In the genomic region with DNA sequence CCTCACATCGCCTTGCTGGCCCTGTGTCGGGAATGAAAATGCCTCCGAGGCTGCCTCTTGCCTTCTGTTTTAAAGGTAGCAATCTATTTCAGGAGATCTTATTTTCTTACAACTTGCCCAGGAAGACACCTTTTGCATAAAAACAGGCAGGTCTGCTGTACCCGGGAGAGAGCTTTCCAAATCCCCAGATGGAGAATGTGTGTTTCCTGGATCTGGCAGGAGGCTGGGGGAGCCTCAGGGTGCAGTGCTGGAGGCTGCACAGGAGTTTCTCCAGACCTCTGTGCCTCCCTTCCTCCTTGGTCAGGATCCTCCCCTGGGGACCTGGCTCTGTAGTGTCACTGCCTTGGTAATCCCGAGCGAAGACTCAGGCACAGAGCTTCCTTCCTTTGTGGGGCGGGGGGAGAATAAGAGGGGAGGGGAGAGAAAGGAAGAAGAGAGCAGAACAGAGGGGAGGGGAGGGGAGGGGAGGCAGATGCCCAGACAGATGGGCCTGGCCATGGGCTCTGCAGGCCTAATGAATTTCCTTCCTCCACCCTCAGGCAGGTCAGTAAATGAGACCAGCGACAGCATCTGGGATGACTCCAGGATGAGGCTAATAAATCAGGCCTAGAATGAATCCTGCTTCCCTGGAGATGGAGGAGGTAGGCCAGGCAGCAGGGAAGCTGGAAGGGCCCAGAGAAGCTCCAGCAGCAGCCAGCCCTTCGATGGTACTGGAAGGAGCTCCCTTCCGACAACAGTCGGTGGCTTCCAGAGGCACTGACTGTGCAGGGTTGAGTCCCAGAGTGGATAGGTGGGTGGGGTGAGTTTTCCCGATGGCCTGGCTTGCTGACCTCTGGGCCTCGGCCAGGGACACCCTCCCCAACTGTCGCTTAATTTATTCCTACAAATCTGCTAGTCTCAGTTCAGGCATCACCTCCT, we compare ENCODE assay signal across 19 cellular contexts.
DNase-seq lines count a peak whose midpoint lies in the region; ATAC-seq and TF ChIP-seq lines count a peak whose summit lies in the region.
"Had no signal": no experiment of that assay in that cellular context is flagged by ENCODE, and none has a peak within 500 bp of the region (broad histone marks: within the 10 kb centered on the region; RNA-seq: fewer than 3 reads in every experiment).

No MANE protein-coding gene starts in this region.

- ATAC-seq in stimulated activated naive CD8-positive, alpha-beta T cell treated with anti-CD3 and anti-CD28 coated beads, Interleukin-15, amount 100 ng/mL, for 72 hours, result no peak
- ATAC-seq: activated CD8-positive, alpha-beta T cell treated with anti-CD3 and anti-CD28 coated beads for 36 hours; left colon had no signal

- H3K4me2 ChIP-seq in neural progenitor cell, result peak overlapping the region; percentile 31
- H3K4me2 ChIP-seq: KMS-11 had no signal

- no peaks in the 10 kb centered on the region for H4K20me1 ChIP-seq in neural progenitor cell (ENCODE audit: low read depth)

- H3K27ac Mint-ChIP-seq in brain (peak overlapping the region; percentile 68 to 88 (median 82)), neural progenitor cell (peak overlapping the region; percentile 10)
- no peak overlapping the region for H3K27ac Mint-ChIP-seq in stimulated activated naive CD8-positive, alpha-beta T cell treated with anti-CD3 and anti-CD28 coated beads, Interleukin-15, amount 100 ng/mL, for 72 hours
- H3K27ac Mint-ChIP-seq: activated CD8-positive, alpha-beta T cell treated with anti-CD3 and anti-CD28 coated beads for 36 hours; activated naive CD8-positive, alpha-beta T cell; dendritic cell treated with granulocyte-macrophage colony-stimulating factor and Interleukin-4, amounts not matched to agents 40 ng/mL and 50 ng/mL, for 4 days had no signal

- H3K27me3 Mint-ChIP-seq in brain (peaks cover 9% of the 10 kb centered on the region), neural progenitor cell (ENCODE audit: insufficient read depth, low read depth) (peaks cover 9% of the 10 kb centered on the region)
- peaks cover 8% of the 10 kb centered on the region for H3K27me3 Mint-ChIP-seq in stimulated activated naive CD8-positive, alpha-beta T cell treated with anti-CD3 and anti-CD28 coated beads, Interleukin-15, amount 100 ng/mL, for 72 hours
- H3K27me3 Mint-ChIP-seq: dendritic cell treated with granulocyte-macrophage colony-stimulating factor and Interleukin-4, amounts not matched to agents 40 ng/mL and 50 ng/mL, for 4 days had no signal

- H3K79me2 ChIP-seq in neural progenitor cell (ENCODE audit: low read depth), result no peaks in the 10 kb centered on the region

- H3K27me3 ChIP-seq in neural progenitor cell, result no peaks in the 10 kb centered on the region
- H3K27me3 ChIP-seq: body of pancreas, gastrocnemius medialis had no signal

- no peaks in the 10 kb centered on the region for H3K36me3 ChIP-seq in neural progenitor cell
- H3K36me3 ChIP-seq: gastrocnemius medialis had no signal

- peaks cover 16% of the 10 kb centered on the region for H3K4me1 ChIP-seq in neural progenitor cell
- H3K4me1 ChIP-seq: gastrocnemius medialis had no signal

- H3K4me1 Mint-ChIP-seq in brain (peaks cover 51% of the 10 kb centered on the region), neural progenitor cell (peaks cover 28% of the 10 kb centered on the region)
- no peaks in the 10 kb centered on the region for H3K4me1 Mint-ChIP-seq in stimulated activated naive CD8-positive, alpha-beta T cell treated with anti-CD3 and anti-CD28 coated beads, Interleukin-15, amount 100 ng/mL, for 72 hours

- no peak overlapping the region for H3K9ac ChIP-seq in neural progenitor cell
- H3K9ac ChIP-seq: KMS-11 had no signal

- TF ChIP-seq CTCF in brain (conservative IDR thresholded peaks at IDR 0.05), result no peak
- no peak for TF ChIP-seq CTCF in neural progenitor cell (IDR thresholded peaks at IDR 0.05)

- no peaks in the 10 kb centered on the region for H3F3A ChIP-seq in neural progenitor cell (ENCODE audit: low read depth)

- H3K4me3 ChIP-seq in neural progenitor cell, result no peak overlapping the region
- H3K4me3 ChIP-seq: body of pancreas, gastrocnemius medialis had no signal

- peak overlapping the region; percentile 82 for H2AFZ ChIP-seq in neural progenitor cell (replicated peaks)

- H3K27ac ChIP-seq in neural progenitor cell, result no peak overlapping the region
- H3K27ac ChIP-seq: KMS-11 had no signal

- H3K36me3 Mint-ChIP-seq in brain (no peaks in the 10 kb centered on the region), neural progenitor cell (no peaks in the 10 kb centered on the region)
- H3K36me3 Mint-ChIP-seq: activated naive CD8-positive, alpha-beta T cell had no signal

- H3K4me3 Mint-ChIP-seq in brain (no peak overlapping the region), neural progenitor cell (no peak overlapping the region)
- no peak overlapping the region for H3K4me3 Mint-ChIP-seq in stimulated activated naive CD8-positive, alpha-beta T cell treated with anti-CD3 and anti-CD28 coated beads, Interleukin-15, amount 100 ng/mL, for 72 hours
- H3K4me3 Mint-ChIP-seq: activated CD8-positive, alpha-beta T cell treated with anti-CD3 and anti-CD28 coated beads for 36 hours; activated naive CD8-positive, alpha-beta T cell; dendritic cell treated with granulocyte-macrophage colony-stimulating factor and Interleukin-4, amounts not matched to agents 40 ng/mL and 50 ng/mL, for 4 days had no signal

- peaks cover 3 to 17% (median 3%) of the 10 kb centered on the region in 5 experiments for H3K9me3 Mint-ChIP-seq in brain
- H3K9me3 Mint-ChIP-seq in neural progenitor cell, result peaks cover 2% of the 10 kb centered on the region
- no peaks in the 10 kb centered on the region for H3K9me3 Mint-ChIP-seq in stimulated activated naive CD8-positive, alpha-beta T cell treated with anti-CD3 and anti-CD28 coated beads, Interleukin-15, amount 100 ng/mL, for 72 hours
- H3K9me3 Mint-ChIP-seq: activated CD8-positive, alpha-beta T cell treated with anti-CD3 and anti-CD28 coated beads for 36 hours; dendritic cell treated with granulocyte-macrophage colony-stimulating factor and Interleukin-4, amounts not matched to agents 40 ng/mL and 50 ng/mL, for 4 days had no signal

- DNase-seq in DMS 273 treated with DMSO at 0.1 percent for 48 hours (lab: John Stamatoyannopoulos, UW), result peak; percentile 40
- DNase-seq in NCI-H524 (lab: John Stamatoyannopoulos, UW), result peak; percentile 91 to 92
- DNase-seq in neural progenitor cell (ENCODE audit: low spot score), result peak; percentile 19
- no peak for DNase-seq in NCI-H748 (lab: John Stamatoyannopoulos, UW; ENCODE audit: unreplicated experiment)
- no peak for DNase-seq in stimulated activated naive CD4-positive, alpha-beta T cell (lab: John Stamatoyannopoulos, UW)
- DNase-seq in ureter (ENCODE audit: low spot score), result no peak
- no peak for DNase-seq in stimulated activated naive CD8-positive, alpha-beta T cell treated with anti-CD3 and anti-CD28 coated beads, Interleukin-15, amount 100 ng/mL, for 72 hours
- DNase-seq: activated CD8-positive, alpha-beta T cell treated with anti-CD3 and anti-CD28 coated beads for 36 hours; activated T-cell treated with anti-CD3 and anti-CD28 coated beads, Interleukin-2, amount 50 U/mL, for 48 hours; left colon; NCI-H1048; stimulated activated CD4-positive, alpha-beta T cell treated with anti-CD3 and anti-CD28 coated beads, Interleukin-1b, Interleukin-23, amount 100 ng/mL, for 48 hours; SW 1271 had no signal

- H3K9me3 ChIP-seq in neural progenitor cell (ENCODE audit: low read depth), result no peaks in the 10 kb centered on the region
- H3K9me3 ChIP-seq: body of pancreas, gastrocnemius medialis had no signal

Comparison
In these comparisons a context has a peak if more than half of its experiments do, and no peak if none do; other contexts are left out.
1. DNase-seq: peak in DMS 273 treated with DMSO at 0.1 percent for 48 hours (single experiment), NCI-H524 (2 of 2) and neural progenitor cell (single experiment); none in NCI-H748 (single experiment), stimulated activated naive CD4-positive, alpha-beta T cell (0 of 6), ureter (single experiment) and stimulated activated naive CD8-positive, alpha-beta T cell treated with anti-CD3 and anti-CD28 coated beads, Interleukin-15, amount 100 ng/mL, for 72 hours (0 of 2).
2. H3K27ac Mint-ChIP-seq: peak in brain (5 of 5) and neural progenitor cell (single experiment); none in stimulated activated naive CD8-positive, alpha-beta T cell treated with anti-CD3 and anti-CD28 coated beads, Interleukin-15, amount 100 ng/mL, for 72 hours (0 of 2).